ENCODE assay signal across 1 cellular context in the genomic region with DNA sequence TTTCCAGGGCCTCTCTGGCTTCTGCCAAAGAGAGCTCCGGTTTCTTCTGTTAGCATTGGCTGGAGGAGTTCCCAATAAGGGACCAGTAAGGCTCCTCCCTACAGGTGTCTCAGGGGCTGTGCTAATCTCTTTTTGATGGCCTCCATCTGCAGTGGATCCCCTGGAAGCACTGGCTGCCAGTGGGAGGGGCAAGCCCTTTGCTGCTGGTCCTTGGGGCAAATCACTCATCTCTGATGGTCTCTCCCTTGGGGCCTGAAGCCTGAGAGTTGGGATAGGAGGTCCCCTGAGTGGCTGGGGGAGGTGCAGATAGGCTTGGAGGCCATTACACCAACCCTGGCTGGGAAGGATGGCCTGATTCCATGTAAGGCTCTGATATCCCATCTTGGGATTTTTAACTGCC.
TF ChIP-seq lines count a peak whose summit lies in the region.

No MANE protein-coding gene starts in this region.

TF ChIP-seq in WTC11, 78 proteins besides CTCF, POLR2A, EP300 and RAD21 (continued from another document):
- TF ChIP-seq ARID4B (CRISPR knock-in tag; IDR thresholded peaks at IDR 0.05; ENCODE audit: borderline replicate concordance) (no peak), ZNF396 (CRISPR knock-in tag; IDR thresholded peaks at IDR 0.05; ENCODE audit: borderline replicate concordance) (no peak), FOXP4 (CRISPR knock-in tag; IDR thresholded peaks at IDR 0.05) (no peak), FOXJ3 (CRISPR knock-in tag; IDR thresholded peaks at IDR 0.05; ENCODE audit: borderline replicate concordance) (no peak)
